In genomic region chr13:21850013-21851006, GRCh38 we compare ENCODE assay signal across 18 cellular contexts.
"Had no signal": no experiment of that assay in that cellular context is flagged by ENCODE, and none has a peak within 500 bp of the region (broad histone marks: within the 10 kb centered on the region; RNA-seq: fewer than 3 reads in every experiment).

No MANE protein-coding gene starts in this region.

- H3K27me3 ChIP-seq: gastroesophageal sphincter, neural progenitor cell, tibial nerve had no signal

- H3K27me3 Mint-ChIP-seq: activated naive CD4-positive, alpha-beta T cell treated with anti-CD3 and anti-CD28 coated beads, Interleukin-2, amount 50 U/mL, for 24 hours; stimulated activated naive CD8-positive, alpha-beta T cell treated with anti-CD3 and anti-CD28 coated beads, Interleukin-15, amount 100 ng/mL, for 72 hours had no signal

- H3K4me3 ChIP-seq: gastroesophageal sphincter, lung, neural progenitor cell, tibial nerve had no signal

- H3K4me3 Mint-ChIP-seq: activated naive CD4-positive, alpha-beta T cell treated with anti-CD3 and anti-CD28 coated beads, Interleukin-2, amount 50 U/mL, for 24 hours; central memory CD8-positive, alpha-beta T cell; naive thymus-derived CD8-positive, alpha-beta T cell; neural progenitor cell; stimulated activated naive CD8-positive, alpha-beta T cell treated with anti-CD3 and anti-CD28 coated beads, Interleukin-15, amount 100 ng/mL, for 72 hours; T-helper 1 cell treated with Interleukin-12 subunit alpha and Interleukin-12 subunit beta and Interleukin-4 antibody, amounts not matched to agents 30 μg/mL and 1 μg/mL, for 36 hours; WTC11 had no signal

- H3K27ac Mint-ChIP-seq: activated naive CD4-positive, alpha-beta T cell treated with anti-CD3 and anti-CD28 coated beads, Interleukin-2, amount 50 U/mL, for 24 hours; neural progenitor cell; stimulated activated naive CD8-positive, alpha-beta T cell treated with anti-CD3 and anti-CD28 coated beads, Interleukin-15, amount 100 ng/mL, for 72 hours; T-helper 1 cell treated with Interleukin-12 subunit alpha and Interleukin-12 subunit beta and Interleukin-4 antibody, amounts not matched to agents 30 μg/mL and 1 μg/mL, for 36 hours; WTC11 had no signal

- H3K27ac ChIP-seq: gastroesophageal sphincter, neural progenitor cell, tibial nerve had no signal

- H3K4me1 ChIP-seq: gastroesophageal sphincter, neural progenitor cell, tibial nerve had no signal

- H3K9me3 ChIP-seq: gastroesophageal sphincter, tibial nerve had no signal

- DNase-seq: activated T-cell treated with anti-CD3 and anti-CD28 coated beads, Interleukin-2, amount 50 U/mL, for 1 hour; aorta; head of caudate nucleus; stimulated activated CD4-positive, alpha-beta T cell treated with anti-CD3 and anti-CD28 coated beads, Interleukin-4, amount 100 ng/mL, for 4 hours; T1000 had no signal

- ATAC-seq: gastroesophageal sphincter had no signal

- FAIRE-seq: colon, keratinocyte, urothelium cell line had no signal

- H3K4me1 Mint-ChIP-seq: neural progenitor cell had no signal

- H3K36me3 ChIP-seq: gastroesophageal sphincter, neural progenitor cell, tibial nerve had no signal

- H3K9me3 Mint-ChIP-seq: activated naive CD4-positive, alpha-beta T cell treated with anti-CD3 and anti-CD28 coated beads, Interleukin-2, amount 50 U/mL, for 24 hours; central memory CD8-positive, alpha-beta T cell; naive thymus-derived CD8-positive, alpha-beta T cell; stimulated activated naive CD8-positive, alpha-beta T cell treated with anti-CD3 and anti-CD28 coated beads, Interleukin-15, amount 100 ng/mL, for 72 hours; T-helper 1 cell treated with Interleukin-12 subunit alpha and Interleukin-12 subunit beta and Interleukin-4 antibody, amounts not matched to agents 30 μg/mL and 1 μg/mL, for 36 hours had no signal

- H3K36me3 Mint-ChIP-seq: activated naive CD4-positive, alpha-beta T cell treated with anti-CD3 and anti-CD28 coated beads, Interleukin-2, amount 50 U/mL, for 24 hours; naive thymus-derived CD8-positive, alpha-beta T cell; neural progenitor cell; WTC11 had no signal
